In the genomic region with DNA sequence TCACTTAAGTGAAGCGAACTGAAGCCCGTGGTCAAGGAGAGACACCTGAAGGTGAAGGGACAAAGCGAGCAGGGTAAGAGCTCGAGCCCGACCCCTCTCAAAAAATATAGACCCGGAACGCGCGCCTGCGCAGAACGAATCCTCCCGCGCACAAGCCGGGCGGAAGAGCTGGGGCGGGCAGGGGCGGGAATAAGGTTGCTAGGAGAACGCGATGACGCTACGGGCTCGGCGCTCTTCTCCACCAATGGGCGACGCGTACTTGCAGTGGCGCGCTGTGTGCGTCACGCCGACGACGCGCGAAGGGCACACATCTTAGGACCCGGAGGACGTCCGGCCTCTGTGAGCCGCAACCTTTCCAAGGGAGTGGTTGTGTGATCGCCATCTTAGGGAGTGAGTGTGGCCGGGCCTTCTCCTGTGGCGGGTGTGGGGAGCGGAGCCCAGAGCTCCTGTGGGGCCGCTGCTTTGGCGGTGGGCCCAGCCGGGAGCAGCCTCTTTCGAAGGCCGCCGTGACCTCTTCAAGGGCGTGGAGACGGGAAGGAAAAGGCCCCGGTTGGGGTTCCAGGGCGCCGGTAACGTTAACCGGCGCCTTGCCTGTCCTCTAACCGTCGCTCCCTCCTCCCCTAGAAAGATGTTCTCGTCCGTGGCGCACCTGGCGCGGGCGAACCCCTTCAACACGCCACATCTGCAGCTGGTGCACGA, we compare ENCODE assay signal across 1 cellular context.
TF ChIP-seq lines count a peak whose summit lies in the region.

TSS of gene SLC25A3 (plus strand) at position 336 of the 699 bp plus-strand sequence. CDS start at position 629, 293 bp downstream.

TF ChIP-seq in GM12878, 131 proteins besides CTCF, POLR2A, EP300 and RAD21 (continued from another document):
- TF ChIP-seq USF2 (IDR thresholded peaks at IDR 0.05; ENCODE audit: borderline replicate concordance, low read depth, low read length) (no peak), FOS (IDR thresholded peaks at IDR 0.05; ENCODE audit: borderline replicate concordance, extremely low read depth, insufficient read length) (no peak), CHD2 (IDR thresholded peaks at IDR 0.05; ENCODE audit: borderline replicate concordance, low read depth, low read length) (peak; percentile 91), SREBF2 (IDR thresholded peaks at IDR 0.05; ENCODE audit: low read length) (peak; percentile 78; the same call in 1 of the 2 replicates), ETV6 (conservative IDR thresholded peaks at IDR 0.05 in 1 of 2, IDR thresholded peaks at IDR 0.05 in 1 of 2; ENCODE audit: borderline replicate concordance in 1 of 2, low read depth in 1 of 2) (no peak), NFXL1 (IDR thresholded peaks at IDR 0.05; ENCODE audit: borderline replicate concordance) (no peak), CREM (IDR thresholded peaks at IDR 0.05; ENCODE audit: low read depth) (peak; percentile 99), ZNF592 (IDR thresholded peaks at IDR 0.05) (no peak), SRF (IDR thresholded peaks at IDR 0.05; ENCODE audit: low read depth in 2 of 2, low read length in 2 of 2) (0 out of 4 replicates have a peak, but pooled peaks have one; percentile 10 to 57), ZNF24 (IDR thresholded peaks at IDR 0.05) (no peak), YBX1 (IDR thresholded peaks at IDR 0.05) (no peak), CREB1 (IDR thresholded peaks at IDR 0.05; ENCODE audit: low read depth) (peak; percentile 100), ZNF622 (IDR thresholded peaks at IDR 0.05) (no peak), ASH2L (IDR thresholded peaks at IDR 0.05; ENCODE audit: borderline replicate concordance, low read depth) (0 out of 2 replicates have a peak, but pooled peaks have one; percentile 34), CHD4 (IDR thresholded peaks at IDR 0.05) (no peak), BACH1 (IDR thresholded peaks at IDR 0.05; ENCODE audit: borderline replicate concordance) (no peak; the same call in 1 of the 2 replicates)
- TF ChIP-seq, protein P1, sequence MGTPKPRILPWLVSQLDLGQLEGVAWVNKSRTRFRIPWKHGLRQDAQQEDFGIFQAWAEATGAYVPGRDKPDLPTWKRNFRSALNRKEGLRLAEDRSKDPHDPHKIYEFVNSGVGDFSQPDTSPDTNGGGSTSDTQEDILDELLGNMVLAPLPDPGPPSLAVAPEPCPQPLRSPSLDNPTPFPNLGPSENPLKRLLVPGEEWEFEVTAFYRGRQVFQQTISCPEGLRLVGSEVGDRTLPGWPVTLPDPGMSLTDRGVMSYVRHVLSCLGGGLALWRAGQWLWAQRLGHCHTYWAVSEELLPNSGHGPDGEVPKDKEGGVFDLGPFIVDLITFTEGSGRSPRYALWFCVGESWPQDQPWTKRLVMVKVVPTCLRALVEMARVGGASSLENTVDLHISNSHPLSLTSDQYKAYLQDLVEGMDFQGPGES (IDR thresholded peaks at IDR 0.05), result 0 out of 2 replicates have a peak, but pooled peaks have one; percentile 36
- TF ChIP-seq, protein P2, sequence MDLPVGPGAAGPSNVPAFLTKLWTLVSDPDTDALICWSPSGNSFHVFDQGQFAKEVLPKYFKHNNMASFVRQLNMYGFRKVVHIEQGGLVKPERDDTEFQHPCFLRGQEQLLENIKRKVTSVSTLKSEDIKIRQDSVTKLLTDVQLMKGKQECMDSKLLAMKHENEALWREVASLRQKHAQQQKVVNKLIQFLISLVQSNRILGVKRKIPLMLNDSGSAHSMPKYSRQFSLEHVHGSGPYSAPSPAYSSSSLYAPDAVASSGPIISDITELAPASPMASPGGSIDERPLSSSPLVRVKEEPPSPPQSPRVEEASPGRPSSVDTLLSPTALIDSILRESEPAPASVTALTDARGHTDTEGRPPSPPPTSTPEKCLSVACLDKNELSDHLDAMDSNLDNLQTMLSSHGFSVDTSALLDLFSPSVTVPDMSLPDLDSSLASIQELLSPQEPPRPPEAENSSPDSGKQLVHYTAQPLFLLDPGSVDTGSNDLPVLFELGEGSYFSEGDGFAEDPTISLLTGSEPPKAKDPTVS (IDR thresholded peaks at IDR 0.05; ENCODE audit: low read depth, low read length), result no peak
- TF ChIP-seq, protein P3, sequence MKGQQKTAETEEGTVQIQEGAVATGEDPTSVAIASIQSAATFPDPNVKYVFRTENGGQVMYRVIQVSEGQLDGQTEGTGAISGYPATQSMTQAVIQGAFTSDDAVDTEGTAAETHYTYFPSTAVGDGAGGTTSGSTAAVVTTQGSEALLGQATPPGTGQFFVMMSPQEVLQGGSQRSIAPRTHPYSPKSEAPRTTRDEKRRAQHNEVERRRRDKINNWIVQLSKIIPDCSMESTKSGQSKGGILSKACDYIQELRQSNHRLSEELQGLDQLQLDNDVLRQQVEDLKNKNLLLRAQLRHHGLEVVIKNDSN (IDR thresholded peaks at IDR 0.05; ENCODE audit: borderline replicate concordance, extremely low read length, insufficient read depth, low read depth, low read length), result no peak
